20 cellular contexts compared by ENCODE assay signal in genomic region chr6:45496085-45496433, GRCh38.
DNase-seq lines count a peak whose midpoint lies in the region; ATAC-seq, FAIRE-seq and TF ChIP-seq lines count a peak whose summit lies in the region.
"Had no signal": no experiment of that assay in that cellular context is flagged by ENCODE, and none has a peak within 500 bp of the region (broad histone marks: within the 10 kb centered on the region; RNA-seq: fewer than 3 reads in every experiment).

No MANE protein-coding gene starts in this region.

- no peaks in the 10 kb centered on the region for H3K9me3 ChIP-seq in BLaER1 treated with 17β-estradiol and CSF1 and Interleukin-3, amounts not matched to agents 10 nM and 100 nM (replicated peaks in 1 of 11)
- H3K9me3 ChIP-seq in K562 (replicated peaks; ENCODE audit: control insufficient read depth, insufficient read depth, low read depth, low read length): no peaks in the 10 kb centered on the region
- H3K9me3 ChIP-seq in osteoblast (ENCODE audit: low read depth, low read length): no peaks in the 10 kb centered on the region
- no peaks in the 10 kb centered on the region for H3K9me3 ChIP-seq in ovary
- H3K9me3 ChIP-seq: adrenal gland, BE2C, colonic mucosa, upper lobe of left lung had no signal

- peak overlapping the region in 9 of 11 experiments; percentile 55 to 74 (median 66); a peak in 18 of 22 replicates for H3K27ac ChIP-seq in BLaER1 treated with 17β-estradiol and CSF1 and Interleukin-3, amounts not matched to agents 10 nM and 100 nM
- no peak overlapping the region for H3K27ac ChIP-seq in K562 (ENCODE audit: extremely low read depth, low read depth, low read length)
- no peak overlapping the region for H3K27ac ChIP-seq in osteoblast (ENCODE audit: low read depth, low read length)
- H3K27ac ChIP-seq in ovary: no peak overlapping the region
- H3K27ac ChIP-seq: adrenal gland, colonic mucosa, PC-9 had no signal

- H3K4me1 ChIP-seq in BLaER1 treated with 17β-estradiol and CSF1 and Interleukin-3, amounts not matched to agents 10 nM and 100 nM: peaks cover 20 to 35% (median 29%) of the 10 kb centered on the region in 10 experiments
- no peaks in the 10 kb centered on the region; a peak in 1 of 5 replicates for H3K4me1 ChIP-seq in K562 (replicated peaks in 1 of 2; ENCODE audit: control insufficient read depth in 2 of 2, insufficient read depth in 2 of 2, low read length in 2 of 2)
- peaks cover 6% of the 10 kb centered on the region for H3K4me1 ChIP-seq in osteoblast (ENCODE audit: insufficient read depth, low read length)
- no peaks in the 10 kb centered on the region for H3K4me1 ChIP-seq in ovary (ENCODE audit: insufficient read depth)
- H3K4me1 ChIP-seq: adrenal gland, BE2C, colonic mucosa had no signal

- in situ Hi-C loops in K562 (cut with MboI): no loop called here

- no peak for TF ChIP-seq EP300 in K562 (IDR thresholded peaks at IDR 0.05; ENCODE audit: low read length)
- no peak for TF ChIP-seq EP300 in ovary (IDR thresholded peaks at IDR 0.05)

- H3K9ac ChIP-seq in BLaER1 treated with 17β-estradiol and CSF1 and Interleukin-3, amounts not matched to agents 10 nM and 100 nM: peak overlapping the region in 2 of 11 experiments; percentile 2 to 22; a peak in 1 of 22 replicates
- H3K9ac ChIP-seq in K562 (ENCODE audit: insufficient read depth in 1 of 2, low read depth in 2 of 2, low read length in 2 of 2): no peak overlapping the region

- WGBS in K562 (ENCODE audit: insufficient coverage, low coverage, missing lambda C conversion rate): 33% methylated on average over 6 of the region's 6 CpGs
- 95 to 97% (median 96%) methylated on average over 6 of the region's 6 CpGs for WGBS in ovary, 3 donors

- H3K4me3 ChIP-seq in BLaER1 treated with 17β-estradiol and CSF1 and Interleukin-3, amounts not matched to agents 10 nM and 100 nM: no peak overlapping the region
- H3K4me3 ChIP-seq in K562: no peak overlapping the region
- H3K4me3 ChIP-seq in osteoblast (ENCODE audit: insufficient read depth, low read length): no peak overlapping the region
- H3K4me3 ChIP-seq in ovary: no peak overlapping the region
- H3K4me3 ChIP-seq: adrenal gland, colonic mucosa, PC-9, upper lobe of left lung had no signal

- no peak for FAIRE-seq in K562 (lab: Jason Lieb, UNC)
- FAIRE-seq: endometrium had no signal

- peak overlapping the region; percentile 58 to 77 (median 68) for H3K4me2 ChIP-seq in BLaER1 treated with 17β-estradiol and CSF1 and Interleukin-3, amounts not matched to agents 10 nM and 100 nM
- H3K4me2 ChIP-seq in K562 (ENCODE audit: insufficient read depth, low read length): no peak overlapping the region
- no peak overlapping the region for H3K4me2 ChIP-seq in osteoblast (ENCODE audit: insufficient read depth, low read length)
- H3K4me2 ChIP-seq: PC-9 had no signal

- no peak for TF ChIP-seq POLR2A in K562 (conservative IDR thresholded peaks at IDR 0.05)
- TF ChIP-seq POLR2A in ovary (IDR thresholded peaks at IDR 0.05): no peak

- peaks cover 64% of the 10 kb centered on the region for H3K4me1 Mint-ChIP-seq in T-helper 2 cell treated with Interferon-gamma antibody and Interleukin-4, amounts not matched to agents 5 μg/mL and 100 μg/mL, for 36 hours (ENCODE audit: low read depth)
- peaks cover 50 to 52% (median 51%) of the 10 kb centered on the region in 3 donors for H3K4me1 Mint-ChIP-seq in T-cell

- TF ChIP-seq CTCF in K562 (IDR thresholded peaks at IDR 0.05 in 2 of 3, conservative IDR thresholded peaks at IDR 0.05 in 1 of 3; ENCODE audit: insufficient read depth in 2 of 3, low read depth in 1 of 3, low read length in 3 of 3) (no peak), osteoblast (IDR thresholded peaks at IDR 0.05; ENCODE audit: extremely low read depth, low read depth, low read length) (no peak), ovary (IDR thresholded peaks at IDR 0.05) (no peak)

- ATAC-seq in T-cell (replicated peaks in 1 of 4) (no peak), K562 (no peak)

- CTCF ChIA-PET in T-cell (lab: Charles Lee): no interaction called here
- CTCF ChIA-PET in K562 (lab: Yijun Ruan, JAX; ENCODE audit: low intra/inter-chr PET ratio): no interaction called here

- H3K79me2 ChIP-seq in K562 (ENCODE audit: control insufficient read depth, insufficient read depth, low read length) (no peaks in the 10 kb centered on the region), osteoblast (ENCODE audit: insufficient read depth, low read length) (peaks cover 21% of the 10 kb centered on the region)

- H3K27me3 ChIP-seq in BLaER1 treated with 17β-estradiol and CSF1 and Interleukin-3, amounts not matched to agents 10 nM and 100 nM: no peaks in the 10 kb centered on the region
- H3K27me3 ChIP-seq in K562 (ENCODE audit: control insufficient read depth in 2 of 2, insufficient read depth in 2 of 2, low read length in 2 of 2) (no peaks in the 10 kb centered on the region), osteoblast (ENCODE audit: insufficient read depth, low read length) (no peaks in the 10 kb centered on the region), ovary (no peaks in the 10 kb centered on the region)
- H3K27me3 ChIP-seq: adrenal gland, BE2C, colonic mucosa, upper lobe of left lung had no signal

- intact Hi-C loops in K562 (cut with micrococcal nuclease): loop anchor here (5.0 kb wide), 1 partner anchor 69 kb away; no protein-coding TSS in a partner anchor
- intact Hi-C loops in ovary (cut with DNase I): no loop called here

- H3K36me3 ChIP-seq in BLaER1 treated with 17β-estradiol and CSF1 and Interleukin-3, amounts not matched to agents 10 nM and 100 nM: no peaks in the 10 kb centered on the region
- no peaks in the 10 kb centered on the region for H3K36me3 ChIP-seq in K562 (ENCODE audit: control insufficient read depth, insufficient read depth, low read length)
- peaks cover 35% of the 10 kb centered on the region for H3K36me3 ChIP-seq in osteoblast (ENCODE audit: insufficient read depth, low read length)
- H3K36me3 ChIP-seq in ovary: no peaks in the 10 kb centered on the region
- H3K36me3 ChIP-seq: adrenal gland, BE2C, colonic mucosa, upper lobe of left lung had no signal

- H3K36me3 Mint-ChIP-seq in T-helper 2 cell treated with Interferon-gamma antibody and Interleukin-4, amounts not matched to agents 5 μg/mL and 100 μg/mL, for 36 hours (ENCODE audit: low read depth): peaks cover 58% of the 10 kb centered on the region
- H3K36me3 Mint-ChIP-seq in T-cell: peaks cover 11% of the 10 kb centered on the region

- no TSS peak for BruUV-seq in K562 (replicated peaks; lab: Mats Ljungman, UMichigan)

- H3K27me3 Mint-ChIP-seq in T-helper 2 cell treated with Interferon-gamma antibody and Interleukin-4, amounts not matched to agents 5 μg/mL and 100 μg/mL, for 36 hours (ENCODE audit: low read depth): no peaks in the 10 kb centered on the region
- H3K27me3 Mint-ChIP-seq in T-cell: no peaks in the 10 kb centered on the region

- POLR2A ChIA-PET in T-cell (lab: Charles Lee) (interaction anchor here in 1 of 2 donors (0.7 kb wide), 2 partner anchors 93 to 1065 kb away, joined by 3 to 4 read pairs; no protein-coding TSS in a partner anchor), K562 (lab: Yijun Ruan, JAX) (interaction anchor here (0.7 to 2.2 kb wide), 5 partner anchors 9 to 77 kb away, joined by 3 to 7 read pairs (median 3); no protein-coding TSS in a partner anchor)

- TF ChIP-seq RAD21 in K562 (CRISPR knock-in tag; conservative IDR thresholded peaks at IDR 0.05 in 1 of 2, IDR thresholded peaks at IDR 0.05 in 1 of 2): no peak

- H4K20me1 ChIP-seq in BLaER1 treated with 17β-estradiol and CSF1 and Interleukin-3, amounts not matched to agents 10 nM and 100 nM: no peaks in the 10 kb centered on the region
- H4K20me1 ChIP-seq in K562 (replicated peaks; ENCODE audit: control insufficient read depth, insufficient read depth, low read length) (no peaks in the 10 kb centered on the region), osteoblast (ENCODE audit: insufficient read depth, low read length) (no peaks in the 10 kb centered on the region)

- no peak for DNase-seq in T-helper 2 cell treated with Interferon-gamma antibody and Interleukin-4, amounts not matched to agents 5 μg/mL and 100 μg/mL, for 36 hours (ENCODE audit: low spot score)
- DNase-seq in T-helper 2 cell (no peak), T-cell (no peak), K562 (ENCODE audit: extremely low read depth in 1 of 4, low spot score in 3 of 4) (no peak), cerebellar nuclear complex (lab: John Stamatoyannopoulos, UW) (no peak), osteoblast (ENCODE audit: insufficient read length, low spot score, missing footprints) (no peak), ovary (no peak)
- DNase-seq: 8988T; adrenal gland; BE2C; colonic mucosa; DMS 273 treated with DMSO at 0.1 percent for 48 hours; NCI-H2081 treated with DMSO at 0.1 percent for 48 hours; PC-9; retina; SHP77; stimulated activated CD4-positive, alpha-beta T cell treated with anti-CD3 and anti-CD28 coated beads, Interleukin-4, amount 100 ng/mL, for 24 hours; upper lobe of left lung had no signal

- H2AFZ ChIP-seq in K562 (ENCODE audit: low read depth, low read length): peak overlapping the region; percentile 56; the same call in 1 of the 2 replicates
- H2AFZ ChIP-seq in osteoblast (ENCODE audit: low read length): no peak overlapping the region
- H2AFZ ChIP-seq: PC-9 had no signal

- no peaks in the 10 kb centered on the region for H3K9me3 Mint-ChIP-seq in T-helper 2 cell treated with Interferon-gamma antibody and Interleukin-4, amounts not matched to agents 5 μg/mL and 100 μg/mL, for 36 hours
- H3K9me3 Mint-ChIP-seq in T-cell: no peaks in the 10 kb centered on the region

- H3K9me1 ChIP-seq in K562 (ENCODE audit: control insufficient read depth, insufficient read depth, low read length): no peaks in the 10 kb centered on the region

- H3K4me3 Mint-ChIP-seq in T-helper 2 cell treated with Interferon-gamma antibody and Interleukin-4, amounts not matched to agents 5 μg/mL and 100 μg/mL, for 36 hours: peak overlapping the region; percentile 58
- H3K4me3 Mint-ChIP-seq in T-cell: peak overlapping the region; percentile 11 to 55 (median 29)

- peak overlapping the region; percentile 80 for H3K27ac Mint-ChIP-seq in T-helper 2 cell treated with Interferon-gamma antibody and Interleukin-4, amounts not matched to agents 5 μg/mL and 100 μg/mL, for 36 hours
- peak overlapping the region; percentile 71 to 89 for H3K27ac Mint-ChIP-seq in T-cell

TF ChIP-seq in K562, 482 proteins besides CTCF, POLR2A, EP300 and RAD21 (continues in another document):
- TF ChIP-seq GABPA (tag; conservative IDR thresholded peaks at IDR 0.05; ENCODE audit: low read depth) (0 out of 2 replicates have a peak, but pooled peaks have one; percentile 4), NFE2 (IDR thresholded peaks at IDR 0.05; ENCODE audit: low read depth) (peak; percentile 43)

Comparison
In these comparisons a context has a peak if more than half of its experiments do, and no peak if none do; other contexts are left out.
1. H3K27ac ChIP-seq: peak in BLaER1 treated with 17β-estradiol and CSF1 and Interleukin-3, amounts not matched to agents 10 nM and 100 nM (9 of 11); none in K562 (single experiment), osteoblast (single experiment) and ovary (0 of 2).
2. H3K4me2 ChIP-seq: peak in BLaER1 treated with 17β-estradiol and CSF1 and Interleukin-3, amounts not matched to agents 10 nM and 100 nM (11 of 11); none in K562 (single experiment) and osteoblast (single experiment).